In the genomic region with DNA sequence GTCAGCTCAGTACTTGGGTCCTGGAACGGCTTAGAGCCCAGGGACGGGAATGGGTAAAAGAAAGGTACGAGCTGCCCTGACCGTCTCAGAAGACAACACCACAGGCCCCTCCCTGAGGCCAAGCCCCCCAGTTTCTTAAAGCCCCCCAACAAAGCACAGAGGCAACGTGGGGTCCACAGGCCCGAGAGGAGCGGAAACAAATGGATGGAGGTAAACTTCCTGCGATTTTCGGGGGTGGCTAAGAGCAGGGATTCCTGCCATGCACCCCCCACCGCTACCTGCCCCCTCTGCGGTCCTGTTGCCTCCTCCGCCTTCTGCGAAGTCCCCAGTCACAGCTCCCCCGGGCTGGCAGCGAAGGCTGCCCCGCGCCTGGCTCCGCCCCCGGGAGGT, we compare ENCODE assay signal across 9 cellular contexts.
DNase-seq lines count a peak whose midpoint lies in the region; ATAC-seq and TF ChIP-seq lines count a peak whose summit lies in the region.
"Had no signal": no experiment of that assay in that cellular context is flagged by ENCODE, and none has a peak within 500 bp of the region (broad histone marks: within the 10 kb centered on the region; RNA-seq: fewer than 3 reads in every experiment).

No MANE protein-coding gene starts in this region.

- H3K27ac ChIP-seq in stomach smooth muscle (ENCODE audit: low read length) = no peak overlapping the region
- H3K27ac ChIP-seq: epithelial cell of prostate had no signal

- H3K4me3 ChIP-seq in AG10803 (ENCODE audit: low read length) (peak overlapping the region; percentile 85), stomach smooth muscle (ENCODE audit: low read length in 2 of 2) (peak overlapping the region; percentile 82 to 87)

- ATAC-seq in HG03571 (IDR thresholded peaks at IDR 0.05; ENCODE audit: unreplicated experiment) (no peak), HG02852 (IDR thresholded peaks at IDR 0.05; ENCODE audit: unreplicated experiment) (no peak)

- H3K27me3 ChIP-seq in stomach smooth muscle (ENCODE audit: control insufficient read depth in 1 of 2, insufficient read depth in 2 of 2, low read length in 2 of 2) = no peaks in the 10 kb centered on the region

- H3K4me1 ChIP-seq in stomach smooth muscle (ENCODE audit: control insufficient read depth, insufficient read depth, low read length) = peaks cover 55% of the 10 kb centered on the region

- peak overlapping the region; percentile 74 to 81 for H3K9ac ChIP-seq in stomach smooth muscle (ENCODE audit: low read length in 2 of 2)

- TF ChIP-seq EP300 in Ishikawa (IDR thresholded peaks at IDR 0.05; ENCODE audit: borderline replicate concordance) = no peak

- TF ChIP-seq CTCF in AG10803 (conservative IDR thresholded peaks at IDR 0.05; ENCODE audit: low read length) = no peak

- in situ Hi-C loops in T47D (cut with HindIII; ENCODE audit: low pct_unique_long_range_greater_than_20kb, low sequenced_read_pairs) = no loop called here

- TF ChIP-seq RAD21 in Ishikawa (IDR thresholded peaks at IDR 0.05; ENCODE audit: low read depth) = no peak

- DNase-seq in AG10803 (ENCODE audit: low read depth) = peak; percentile 25
- DNase-seq in T47D (ENCODE audit: low read depth in 1 of 2, low spot score in 1 of 2) = peak; percentile 39 to 57
- DNase-seq in kidney tubule cell (ENCODE audit: low spot score) = peak; percentile 34
- DNase-seq in NCI-H69 (lab: John Stamatoyannopoulos, UW) = no peak

- H3K36me3 ChIP-seq in stomach smooth muscle (ENCODE audit: control insufficient read depth in 2 of 2, insufficient read depth in 2 of 2, low read length in 2 of 2) = no peaks in the 10 kb centered on the region

- no peaks in the 10 kb centered on the region for H3K9me3 ChIP-seq in stomach smooth muscle (ENCODE audit: control insufficient read depth in 2 of 2, low read length in 2 of 2)

TF ChIP-seq in Ishikawa, 13 proteins besides CTCF, POLR2A, EP300 and RAD21:
- TF ChIP-seq EGR1 (IDR thresholded peaks at IDR 0.05) (0 out of 2 replicates have a peak, but pooled peaks have one; percentile 36), TEAD4 (IDR thresholded peaks at IDR 0.05) (no peak), USF1 (IDR thresholded peaks at IDR 0.05) (no peak), TCF12 (IDR thresholded peaks at IDR 0.05; ENCODE audit: low read depth) (no peak), CEBPB (IDR thresholded peaks at IDR 0.05) (no peak)
